Comparison of ENCODE assay signal across 1 cellular context in the genomic region with DNA sequence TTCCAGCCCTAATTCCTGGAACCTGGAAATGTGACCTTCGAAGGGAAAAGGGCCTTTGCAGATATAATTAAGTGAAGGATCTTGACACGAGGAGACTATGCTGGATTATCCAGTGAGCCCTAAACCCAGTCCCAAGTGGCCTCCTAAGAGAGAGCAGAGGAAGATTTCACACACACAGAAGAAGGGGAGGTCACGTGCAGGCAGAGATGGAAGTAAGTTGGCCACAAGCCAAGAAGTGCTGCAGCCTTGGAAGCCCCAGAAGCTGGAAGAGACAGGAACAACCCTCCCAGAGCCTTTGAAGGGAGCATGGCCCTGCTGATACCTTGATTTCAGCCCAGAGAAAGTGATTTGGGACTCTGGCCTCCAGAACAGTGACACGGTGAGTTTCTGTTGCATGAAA.
TF ChIP-seq lines count a peak whose summit lies in the region.

No MANE protein-coding gene starts in this region.

TF ChIP-seq in K562, 482 proteins besides CTCF, POLR2A, EP300 and RAD21 (continued from another document):
- TF ChIP-seq, protein P1, sequence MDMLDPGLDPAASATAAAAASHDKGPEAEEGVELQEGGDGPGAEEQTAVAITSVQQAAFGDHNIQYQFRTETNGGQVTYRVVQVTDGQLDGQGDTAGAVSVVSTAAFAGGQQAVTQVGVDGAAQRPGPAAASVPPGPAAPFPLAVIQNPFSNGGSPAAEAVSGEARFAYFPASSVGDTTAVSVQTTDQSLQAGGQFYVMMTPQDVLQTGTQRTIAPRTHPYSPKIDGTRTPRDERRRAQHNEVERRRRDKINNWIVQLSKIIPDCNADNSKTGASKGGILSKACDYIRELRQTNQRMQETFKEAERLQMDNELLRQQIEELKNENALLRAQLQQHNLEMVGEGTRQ (CRISPR knock-in tag; IDR thresholded peaks at IDR 0.05), result peak; percentile 58
